ENCODE assay signal across 17 cellular contexts in genomic region chr18:50776383-50776782, GRCh38. TPM values are rescaled to one million over a fixed set of nuclear protein-coding genes. Genes with fewer than 3 reads are reported as not detected.
DNase-seq lines count a peak whose midpoint lies in the region; ATAC-seq, FAIRE-seq and TF ChIP-seq lines count a peak whose summit lies in the region.
"Had no signal": no experiment of that assay in that cellular context is flagged by ENCODE, and none has a peak within 500 bp of the region (broad histone marks: within the 10 kb centered on the region; RNA-seq: fewer than 3 reads in every experiment).

No MANE protein-coding gene starts in this region.

- H3K9me3 Mint-ChIP-seq in activated naive CD4-positive, alpha-beta T cell treated with anti-CD3 and anti-CD28 coated beads, Interleukin-2, amount 10 ng/mL, durations not matched to agents 7 days and 5 days: no peaks in the 10 kb centered on the region
- no peaks in the 10 kb centered on the region for H3K9me3 Mint-ChIP-seq in effector memory CD8-positive, alpha-beta T cell

- TF ChIP-seq POLR2A in H1 (IDR thresholded peaks at IDR 0.05; ENCODE audit: control extremely low read depth in 1 of 2, low read depth in 2 of 2, low read length in 2 of 2): no peak

- H3K23me2 ChIP-seq in H1 (ENCODE audit: low read depth, low read length): no peaks in the 10 kb centered on the region

- no peak for TF ChIP-seq CTCF in H1 (IDR thresholded peaks at IDR 0.05; ENCODE audit: control extremely low read depth in 1 of 3, insufficient read depth in 1 of 3, low read depth in 1 of 3, low read length in 3 of 3)

- H3K23ac ChIP-seq in H1 (ENCODE audit: insufficient read length): no peak overlapping the region

- H2AFZ ChIP-seq in H1 (ENCODE audit: low read length): 0 out of 2 replicates have a peak overlapping the region, but pooled peaks have one; percentile 98

- H2AK5ac ChIP-seq in H1 (ENCODE audit: low read depth, low read length): no peak overlapping the region

- H3K4me3 ChIP-seq in H1 (ENCODE audit: extremely low read depth in 1 of 4, insufficient read depth in 2 of 4, low read depth in 3 of 4, low read length in 4 of 4): no peak overlapping the region
- H3K4me3 ChIP-seq: A549 had no signal

- no peak overlapping the region for H2BK12ac ChIP-seq in H1 (ENCODE audit: low read depth, low read length)

- H2BK120ac ChIP-seq in H1 (replicated peaks; ENCODE audit: low read depth, low read length): no peak overlapping the region

- H4K8ac ChIP-seq in H1 (ENCODE audit: extremely low read depth, insufficient read depth, low read length): no peak overlapping the region

- no peak overlapping the region for H3K27ac Mint-ChIP-seq in activated naive CD4-positive, alpha-beta T cell treated with anti-CD3 and anti-CD28 coated beads, Interleukin-2, amount 10 ng/mL, durations not matched to agents 7 days and 5 days
- H3K27ac Mint-ChIP-seq in effector memory CD8-positive, alpha-beta T cell: no peak overlapping the region
- H3K27ac Mint-ChIP-seq: CD4-positive, alpha-beta memory T cell had no signal

- no peak overlapping the region for H4K5ac ChIP-seq in H1 (ENCODE audit: insufficient read length, low read depth, low read length)

- CTCF ChIA-PET in H1 (lab: Charles Lee; ENCODE audit: partially characterized antibody): interaction anchor here (0.6 to 3.9 kb wide), 4 partner anchors 9 to 285 kb away, joined by 3 to 17 read pairs (median 4); no protein-coding TSS in a partner anchor
- CTCF ChIA-PET in activated naive CD4-positive, alpha-beta T cell treated with anti-CD3 and anti-CD28 coated beads, Interleukin-2, amount 10 ng/mL, durations not matched to agents 7 days and 5 days (lab: Charles Lee): no interaction called here

- no peaks in the 10 kb centered on the region for H3K4me1 Mint-ChIP-seq in activated naive CD4-positive, alpha-beta T cell treated with anti-CD3 and anti-CD28 coated beads, Interleukin-2, amount 10 ng/mL, durations not matched to agents 7 days and 5 days
- H3K4me1 Mint-ChIP-seq in effector memory CD8-positive, alpha-beta T cell (ENCODE audit: low read depth in 2 of 2): no peaks in the 10 kb centered on the region
- H3K4me1 Mint-ChIP-seq: CD4-positive, alpha-beta memory T cell had no signal

- H3K56ac ChIP-seq in H1 (replicated peaks; ENCODE audit: insufficient read length, low read depth, low read length): no peak overlapping the region

- TF ChIP-seq EP300 in H1 (IDR thresholded peaks at IDR 0.05; ENCODE audit: borderline replicate concordance in 1 of 2, low read depth in 2 of 2, low read length in 2 of 2): no peak

- H3K27me3 ChIP-seq in H1 (replicated peaks in 1 of 4; ENCODE audit: control insufficient read depth in 3 of 4, extremely low read depth in 1 of 4, insufficient read depth in 3 of 4, low read length in 3 of 4): no peaks in the 10 kb centered on the region
- H3K27me3 ChIP-seq: BE2C had no signal

- no peaks in the 10 kb centered on the region for H3K79me2 ChIP-seq in H1 (ENCODE audit: control insufficient read depth in 1 of 2, insufficient read depth in 2 of 2, low read length in 2 of 2)

- no peak overlapping the region for H2BK5ac ChIP-seq in H1 (ENCODE audit: low read depth, low read length)

- no peak overlapping the region for H3K14ac ChIP-seq in H1 (ENCODE audit: insufficient read length)

- no peak overlapping the region for H3K4me3 Mint-ChIP-seq in activated naive CD4-positive, alpha-beta T cell treated with anti-CD3 and anti-CD28 coated beads, Interleukin-2, amount 10 ng/mL, durations not matched to agents 7 days and 5 days
- no peak overlapping the region for H3K4me3 Mint-ChIP-seq in effector memory CD8-positive, alpha-beta T cell
- H3K4me3 Mint-ChIP-seq: CD4-positive, alpha-beta memory T cell had no signal

- peaks cover 4% of the 10 kb centered on the region for H3K27me3 Mint-ChIP-seq in activated naive CD4-positive, alpha-beta T cell treated with anti-CD3 and anti-CD28 coated beads, Interleukin-2, amount 10 ng/mL, durations not matched to agents 7 days and 5 days
- peaks cover 16 to 42% of the 10 kb centered on the region in 2 donors for H3K27me3 Mint-ChIP-seq in effector memory CD8-positive, alpha-beta T cell

- H2BK20ac ChIP-seq in H1 (ENCODE audit: low read length): no peak overlapping the region

- no peak overlapping the region for H3K4ac ChIP-seq in H1 (replicated peaks; ENCODE audit: insufficient read length, low read depth, low read length)

- H4K91ac ChIP-seq in H1 (replicated peaks; ENCODE audit: insufficient read length, low read length): no peak overlapping the region

- H3K27ac ChIP-seq in H1 (ENCODE audit: low read depth, low read length): no peak overlapping the region
- H3K27ac ChIP-seq: A549, C4-2B had no signal

- no peaks in the 10 kb centered on the region for H3K36me3 ChIP-seq in ES-I3 (ENCODE audit: insufficient read depth, low read length)
- H3K36me3 ChIP-seq in H1 (ENCODE audit: control insufficient read depth in 2 of 4, insufficient read depth in 4 of 4, low read length in 3 of 4): no peaks in the 10 kb centered on the region
- H3K36me3 ChIP-seq: BE2C had no signal

- TF ChIP-seq RAD21 in H1 (IDR thresholded peaks at IDR 0.05 in 1 of 2, conservative IDR thresholded peaks at IDR 0.05 in 1 of 2; ENCODE audit: low read depth in 2 of 2, low read length in 2 of 2): no peak

- H3K4me1 ChIP-seq in ES-I3 (ENCODE audit: insufficient read depth, low read length): 0 out of 2 replicates have a peak, but pooled peaks cover 4% of the 10 kb centered on the region
- H3K4me1 ChIP-seq in H1 (replicated peaks in 1 of 4; ENCODE audit: control insufficient read depth in 3 of 4, insufficient read depth in 4 of 4, low read length in 3 of 4): peaks cover 0 to 5% (median 2%) of the 10 kb centered on the region in 4 experiments; a peak in 3 of 7 replicates
- H3K4me1 ChIP-seq: A549, BE2C had no signal

- DNase-seq in ELF-1 (ENCODE audit: low read depth, low spot score): peak; percentile 92
- DNase-seq in NCI-H146 treated with DMSO at 0.1 percent for 48 hours (lab: John Stamatoyannopoulos, UW; ENCODE audit: unreplicated experiment): peak; percentile 76
- no peak for DNase-seq in H1 (ENCODE audit: low read depth in 1 of 2, low spot score in 2 of 2)
- no peak for DNase-seq in activated naive CD4-positive, alpha-beta T cell treated with anti-CD3 and anti-CD28 coated beads, Interleukin-2, amount 10 ng/mL, durations not matched to agents 7 days and 5 days
- DNase-seq in effector memory CD8-positive, alpha-beta T cell: no peak
- DNase-seq: BE2C; CD4-positive, alpha-beta memory T cell; DMS79; GDM1 had no signal

- no peaks in the 10 kb centered on the region for H3K36me3 Mint-ChIP-seq in activated naive CD4-positive, alpha-beta T cell treated with anti-CD3 and anti-CD28 coated beads, Interleukin-2, amount 10 ng/mL, durations not matched to agents 7 days and 5 days
- H3K36me3 Mint-ChIP-seq in effector memory CD8-positive, alpha-beta T cell (ENCODE audit: insufficient read depth): no peaks in the 10 kb centered on the region
- H3K36me3 Mint-ChIP-seq: CD4-positive, alpha-beta memory T cell had no signal

- no peaks in the 10 kb centered on the region for H3K79me1 ChIP-seq in H1 (ENCODE audit: low read depth, low read length)

- H3K4me2 ChIP-seq in H1 (ENCODE audit: insufficient read depth in 1 of 2, low read depth in 2 of 2, low read length in 2 of 2): no peak overlapping the region
- H3K4me2 ChIP-seq: A549 had no signal

- H2BK15ac ChIP-seq in H1 (ENCODE audit: low read length): no peak overlapping the region

- H3K9ac ChIP-seq in ES-I3 (ENCODE audit: low read depth, low read length) (peak overlapping the region; percentile 36; the same call in 1 of the 2 replicates), H1 (replicated peaks in 1 of 4; ENCODE audit: extremely low read depth in 1 of 4, low read depth in 3 of 4, low read length in 3 of 4) (no peak overlapping the region)

- H3K18ac ChIP-seq in H1 (ENCODE audit: extremely low read depth, low read length): no peak overlapping the region; the same call in 1 of the 2 replicates

- no peaks in the 10 kb centered on the region for H4K20me1 ChIP-seq in H1 (replicated peaks in 1 of 2; ENCODE audit: control insufficient read depth in 1 of 2, insufficient read depth in 2 of 2, low read length in 2 of 2)

- POLR2A ChIA-PET in H1 (lab: Charles Lee; ENCODE audit: partially characterized antibody): no interaction called here

- no peak for FAIRE-seq in H1 (lab: Jason Lieb, UNC)
- FAIRE-seq: A549, GM12892, GM19239, H54, HepG2 had no signal

- no peak for ATAC-seq in HG03039 (IDR thresholded peaks at IDR 0.05; ENCODE audit: unreplicated experiment)
- no peak for ATAC-seq in effector memory CD8-positive, alpha-beta T cell (replicated peaks)
- ATAC-seq: A549, HepG2 had no signal

- no peaks in the 10 kb centered on the region for H3K9me3 ChIP-seq in ES-I3 (ENCODE audit: control insufficient read depth, insufficient read depth, low read length)
- no peaks in the 10 kb centered on the region for H3K9me3 ChIP-seq in H1 (ENCODE audit: insufficient read depth in 2 of 2, low read depth in 1 of 2, low read length in 1 of 2)
- H3K9me3 ChIP-seq: A549, BE2C had no signal

- WGBS in H1 (ENCODE audit: extremely low coverage in 1 of 2, insufficient coverage in 1 of 2, insufficient read length in 1 of 2, insufficient replicate concordance in 2 of 2, low coverage in 1 of 2, low lambda C conversion rate in 2 of 2, missing lambda C conversion rate in 1 of 2), 2 experiments: 88% methylated on average over 4 of the region's 4 CpGs; no CpG with 5 or more reads in 1 of the 2 experiments

TF ChIP-seq in H1, 55 proteins besides CTCF, POLR2A, EP300 and RAD21:
- TF ChIP-seq HDAC2 (IDR thresholded peaks at IDR 0.05; ENCODE audit: borderline replicate concordance in 1 of 2, low read depth in 2 of 2, low read length in 2 of 2) (no peak), NRF1 (IDR thresholded peaks at IDR 0.05; ENCODE audit: low read depth, low read length) (no peak), YY1 (IDR thresholded peaks at IDR 0.05; ENCODE audit: low read depth, low read length) (peak; percentile 41; the same call in 1 of the 2 replicates)

RNA-seq across cellular contexts. Expression of gene MRO, which starts 43.4 kb away (rescaled TPM):
- total RNA-seq in H1 (2021; fragmentation: NEBNext Ultra II Directional; extraction: Animal tissue kit (Norgen Biotek cat#: 25700)): 0.67 and 1.0 TPM in 2 replicates
- polyA plus RNA-seq in H1 (2011; rRNA removed): 0.44 and 0.65 TPM in 2 replicates
- 0.59 TPM for polyA plus RNA-seq in H1 (2011; cell fraction: cytosol; rRNA removed)
- 0.46 TPM for polyA plus RNA-seq in H1 (2011; cell fraction: nucleus; rRNA removed)
- 0.42 to 2.2 TPM (median 0.77 TPM) in 4 replicates for polyA plus RNA-seq in H1 (2012, experiment 1 of 2)
- 0.21 TPM for polyA plus RNA-seq in H1 (2012, experiment 2 of 2)
- polyA plus RNA-seq in H1 (2013, experiment 1 of 2): 1.0 TPM
- 0.77 TPM for polyA plus RNA-seq in H1 (2013, experiment 2 of 2)
- 0.28 and 1.3 TPM in 2 replicates for polyA minus RNA-seq in H1 (2011; rRNA and poly(A)+ RNA removed)
- polyA minus RNA-seq in H1 (2011; cell fraction: cytosol; rRNA and poly(A)+ RNA removed): 0.95 TPM
- 0.50 TPM for polyA minus RNA-seq in H1 (2011; cell fraction: nucleus; rRNA and poly(A)+ RNA removed)
- total RNA-seq: CD4-positive, alpha-beta memory T cell; HepG2 had no signal
- polyA plus RNA-seq: CD4-positive, alpha-beta memory T cell; HepG2 had no signal

Comparison
In these comparisons a context has a peak if more than half of its experiments do, and no peak if none do; other contexts are left out.
1. DNase-seq: peak in ELF-1 (single experiment) and NCI-H146 treated with DMSO at 0.1 percent for 48 hours (single experiment); none in H1 (0 of 2), activated naive CD4-positive, alpha-beta T cell treated with anti-CD3 and anti-CD28 coated beads, Interleukin-2, amount 10 ng/mL, durations not matched to agents 7 days and 5 days (single experiment) and effector memory CD8-positive, alpha-beta T cell (0 of 3).